ENCODE assay signal across 12 cellular contexts in genomic region chr18:26134110-26134509, GRCh38. TPM values are rescaled to one million over a fixed set of nuclear protein-coding genes. Genes with fewer than 3 reads are reported as not detected.
DNase-seq lines count a peak whose midpoint lies in the region; ATAC-seq and TF ChIP-seq lines count a peak whose summit lies in the region.
"Had no signal": no experiment of that assay in that cellular context is flagged by ENCODE, and none has a peak within 500 bp of the region (broad histone marks: within the 10 kb centered on the region; RNA-seq: fewer than 3 reads in every experiment).

No MANE protein-coding gene starts in this region.

- no peak overlapping the region for H4K8ac ChIP-seq in mesendoderm (ENCODE audit: low read depth, low read length)

- no peaks in the 10 kb centered on the region for H3K79me1 ChIP-seq in mesendoderm (ENCODE audit: low read length)

- no peak overlapping the region for H3K4ac ChIP-seq in mesendoderm (ENCODE audit: low read depth, low read length)

- H3K27me3 Mint-ChIP-seq in CD14-positive monocyte (ENCODE audit: low read depth in 3 of 3) (peaks cover 0 to 4% (median 0%) of the 10 kb centered on the region in 3 donors), activated B cell treated with CpG ODN at 0.5 μM for 24 hours (no peaks in the 10 kb centered on the region)

- no peak overlapping the region for H2AK5ac ChIP-seq in mesendoderm (ENCODE audit: low read length)

- H2BK120ac ChIP-seq in mesendoderm (ENCODE audit: low read depth, low read length) = no peak overlapping the region

- no peak overlapping the region for H3K27ac ChIP-seq in mesendoderm (ENCODE audit: low read depth, low read length)
- H3K27ac ChIP-seq: heart right ventricle, pancreas had no signal

- H3K27ac Mint-ChIP-seq in CD14-positive monocyte (no peak overlapping the region), activated B cell treated with CpG ODN at 0.5 μM for 24 hours (peak overlapping the region; percentile 81)

- H3K23ac ChIP-seq in mesendoderm (ENCODE audit: low read length) = no peak overlapping the region

- CTCF ChIA-PET in activated B cell treated with CpG ODN at 0.5 μM for 24 hours (lab: Charles Lee) = no interaction called here

- H3K79me2 ChIP-seq in mesendoderm (ENCODE audit: control insufficient read depth, insufficient read depth, low read length) = no peaks in the 10 kb centered on the region

- H3K4me1 Mint-ChIP-seq in CD14-positive monocyte (peaks cover 4% of the 10 kb centered on the region), activated B cell treated with CpG ODN at 0.5 μM for 24 hours (peaks cover 4% of the 10 kb centered on the region)

- no peak overlapping the region for H4K5ac ChIP-seq in mesendoderm (ENCODE audit: low read length)

- no peak overlapping the region for H2BK15ac ChIP-seq in mesendoderm (replicated peaks; ENCODE audit: low read depth)

- H3K4me3 ChIP-seq in mesendoderm (ENCODE audit: low read length) = no peak overlapping the region

- H3K4me3 Mint-ChIP-seq in CD14-positive monocyte (peak overlapping the region; percentile 75 to 83), activated B cell treated with CpG ODN at 0.5 μM for 24 hours (peak overlapping the region; percentile 83)

- no peak overlapping the region for H3K9ac ChIP-seq in mesendoderm (ENCODE audit: low read length)

- POLR2A ChIA-PET in activated B cell treated with CpG ODN at 0.5 μM for 24 hours (lab: Charles Lee) = interaction anchor here (1.3 to 1.6 kb wide), 2 partner anchors 43 to 92 kb away, joined by 3 to 5 read pairs; partner anchors contain the start of genes SS18 and TAF4B

- H3K36me3 Mint-ChIP-seq in CD14-positive monocyte (no peaks in the 10 kb centered on the region), activated B cell treated with CpG ODN at 0.5 μM for 24 hours (ENCODE audit: low read depth) (no peaks in the 10 kb centered on the region)

- DNase-seq in CD14-positive monocyte (ENCODE audit: low spot score) (no peak), activated B cell treated with CpG ODN at 0.5 μM for 24 hours (no peak), mesendoderm (no peak), COR-L47 (lab: John Stamatoyannopoulos, UW) (no peak)

- H3K27me3 ChIP-seq in mesendoderm (ENCODE audit: insufficient read depth, low read length, poor library complexity) = no peaks in the 10 kb centered on the region
- H3K27me3 ChIP-seq: pancreas had no signal

- no peaks in the 10 kb centered on the region for H3K4me1 ChIP-seq in mesendoderm (ENCODE audit: control insufficient read depth, low read depth, low read length)
- H3K4me1 ChIP-seq: heart right ventricle, pancreas had no signal

- WGBS in mesendoderm (ENCODE audit: extremely low coverage, insufficient coverage, low lambda C conversion rate) = no CpG with 5 or more reads among the region's 6 CpGs

- H3K36me3 ChIP-seq in mesendoderm (ENCODE audit: control insufficient read depth, insufficient read depth, low read length) = no peaks in the 10 kb centered on the region
- H3K36me3 ChIP-seq: heart right ventricle, pancreas had no signal

- no peak for TF ChIP-seq CTCF in CD14-positive monocyte (IDR thresholded peaks at IDR 0.05)
- no peak for TF ChIP-seq CTCF in activated B cell treated with CpG ODN at 0.5 μM for 24 hours (IDR thresholded peaks at IDR 0.05)

- ATAC-seq in GM19372 (IDR thresholded peaks at IDR 0.05; ENCODE audit: low read depth, unreplicated experiment) = peak; percentile 28
- ATAC-seq in activated B cell treated with CpG ODN at 0.5 μM for 24 hours (ENCODE audit: low read depth) = peak; percentile 42
- ATAC-seq in GM18498 (IDR thresholded peaks at IDR 0.05; ENCODE audit: unreplicated experiment) = no peak
- ATAC-seq in GM21619 (IDR thresholded peaks at IDR 0.05; ENCODE audit: unreplicated experiment) = no peak
- ATAC-seq in GM21576 (IDR thresholded peaks at IDR 0.05; ENCODE audit: unreplicated experiment) = no peak
- ATAC-seq: HCT116 had no signal

- H2BK5ac ChIP-seq in mesendoderm (ENCODE audit: low read length) = no peak overlapping the region

- H3K9me3 Mint-ChIP-seq in CD14-positive monocyte (peaks cover 0 to 21% (median 3%) of the 10 kb centered on the region in 7 donors), activated B cell treated with CpG ODN at 0.5 μM for 24 hours (no peaks in the 10 kb centered on the region)

- H3K4me2 ChIP-seq in mesendoderm (ENCODE audit: low read length) = no peak overlapping the region

- intact Hi-C loops in CD14-positive monocyte (cut with micrococcal nuclease) (no loop called here), activated B cell treated with CpG ODN at 0.5 μM for 24 hours (cut with micrococcal nuclease) (no loop called here)

- H3K18ac ChIP-seq in mesendoderm (ENCODE audit: low read length) = no peak overlapping the region

- H3K56ac ChIP-seq in mesendoderm (ENCODE audit: low read length) = peak overlapping the region; percentile 54

RNA-seq across cellular contexts. Expression of gene PSMA8, which starts 0.4 kb away (rescaled TPM):
- under 1 TPM in 1 of 2 donors, not detected in 1; 0.13 TPM for polyA plus RNA-seq in CD14-positive monocyte
- 0.89 and 0.93 TPM in 2 replicates for total RNA-seq in activated B cell treated with CpG ODN at 0.5 μM for 24 hours
- 0.18 TPM for polyA plus RNA-seq in mesendoderm (2013, experiment 1 of 2)
- 0.13 TPM for polyA plus RNA-seq in mesendoderm (2013, experiment 2 of 2)
- total RNA-seq: lower leg skin, pancreas had no signal
- polyA plus RNA-seq: heart right ventricle, pancreas had no signal

RNA-seq across cellular contexts. Expression of gene SS18, which starts 43.7 kb away (rescaled TPM):
- polyA plus RNA-seq in CD14-positive monocyte = 10 to 100 TPM; 23.0 to 36.3 TPM
- total RNA-seq in activated B cell treated with CpG ODN at 0.5 μM for 24 hours = 86.4 and 99.7 TPM in 2 replicates
- 82.4 TPM for polyA plus RNA-seq in mesendoderm (2013, experiment 1 of 2)
- 82.3 TPM for polyA plus RNA-seq in mesendoderm (2013, experiment 2 of 2)

Comparison
In these comparisons a context has a peak if more than half of its experiments do, and no peak if none do; other contexts are left out.
1. ATAC-seq: peak in GM19372 (single experiment) and activated B cell treated with CpG ODN at 0.5 μM for 24 hours (single experiment); none in GM18498 (single experiment), GM21619 (single experiment) and GM21576 (single experiment).